ENCODE assay signal across 8 cellular contexts in genomic region chr19:33778089-33778791, GRCh38. TPM values are rescaled to one million over a fixed set of nuclear protein-coding genes. Genes with fewer than 3 reads are reported as not detected.
DNase-seq lines count a peak whose midpoint lies in the region; ATAC-seq, FAIRE-seq and TF ChIP-seq lines count a peak whose summit lies in the region.

No MANE protein-coding gene starts in this region.

- peak; percentile 84 for DNase-seq in A673 (ENCODE audit: low spot score)
- peak; percentile 92 for DNase-seq in GM18507 (ENCODE audit: extremely low spot score, insufficient read length, low read depth)
- peak; percentile 21 for DNase-seq in NCI-H446 treated with DMSO at 0.1 percent for 48 hours (lab: John Stamatoyannopoulos, UW)
- peak; percentile 84 for DNase-seq in activated CD4-positive, alpha-beta T cell treated with anti-CD3 and anti-CD28 coated beads, Interleukin-2, amount 10 ng/mL, durations not matched to agents 7 days and 5 days
- DNase-seq in coronary artery (ENCODE audit: low spot score): peak; percentile 82
- peak; percentile 85 to 89 (median 88) for DNase-seq in right lobe of liver
- peak; percentile 68 for DNase-seq in stimulated activated CD8-positive, alpha-beta memory T cell treated with anti-CD3 and anti-CD28 coated beads, Interleukin-12 subunit alpha, Interleukin-12 subunit beta, amount 100 ng/mL, for 1 hour (ENCODE audit: low read depth)

- peaks cover 6% of the 10 kb centered on the region for H3K4me1 ChIP-seq in A673 (ENCODE audit: insufficient read depth, low read length, poor library complexity, severe bottlenecking)
- no peaks in the 10 kb centered on the region for H3K4me1 ChIP-seq in right lobe of liver

- H3K36me3 Mint-ChIP-seq in activated CD4-positive, alpha-beta T cell treated with anti-CD3 and anti-CD28 coated beads, Interleukin-2, amount 10 ng/mL, durations not matched to agents 7 days and 5 days (ENCODE audit: low read depth): no peaks in the 10 kb centered on the region

- TF ChIP-seq POLR2A in right lobe of liver (IDR thresholded peaks at IDR 0.05): no peak

- ATAC-seq in HG03159 (IDR thresholded peaks at IDR 0.05; ENCODE audit: unreplicated experiment) (peak; percentile 87), right lobe of liver (peak; percentile 90 to 98 (median 96))

- H3K27ac ChIP-seq in A673 (ENCODE audit: low read depth, low read length, poor library complexity, severe bottlenecking) (no peak overlapping the region), coronary artery (no peak overlapping the region), right lobe of liver (no peak overlapping the region)

- TF ChIP-seq CTCF in A673 (conservative IDR thresholded peaks at IDR 0.05; ENCODE audit: low read depth, low read length) (peak; percentile 99), coronary artery (IDR thresholded peaks at IDR 0.05) (peak; percentile 100), right lobe of liver (IDR thresholded peaks at IDR 0.05) (peak; percentile 100)

- peaks cover 11% of the 10 kb centered on the region for H3K27me3 Mint-ChIP-seq in activated CD4-positive, alpha-beta T cell treated with anti-CD3 and anti-CD28 coated beads, Interleukin-2, amount 10 ng/mL, durations not matched to agents 7 days and 5 days

- 40% methylated on average over 7 of the region's 49 CpGs for WGBS in right lobe of liver (ENCODE audit: insufficient coverage, low coverage, low lambda C conversion rate, missing lambda C conversion rate)

- BruUV-seq in A673 (replicated peaks; lab: Mats Ljungman, UMichigan): no TSS peak

- CTCF ChIA-PET in A673 (lab: Charles Lee): interaction anchor here (0.5 to 1.5 kb wide), 28 partner anchors 8 to 689 kb away, joined by 3 to 29 read pairs (median 3); no protein-coding TSS in a partner anchor
- CTCF ChIA-PET in activated CD4-positive, alpha-beta T cell treated with anti-CD3 and anti-CD28 coated beads, Interleukin-2, amount 10 ng/mL, durations not matched to agents 7 days and 5 days (lab: Charles Lee): interaction anchor here (0.6 to 2.6 kb wide), 64 partner anchors 9 to 648 kb away, joined by 3 to 21 read pairs (median 4); partner anchors contain the start of genes CEBPG and KCTD15

- H3K36me3 ChIP-seq in A673 (ENCODE audit: insufficient read depth, low read length, poor library complexity, severe bottlenecking): no peaks in the 10 kb centered on the region
- no peaks in the 10 kb centered on the region for H3K36me3 ChIP-seq in right lobe of liver

- POLR2A ChIA-PET in A673 (lab: Charles Lee; ENCODE audit: low non-redundant PET): no interaction called here
- POLR2A ChIA-PET in activated CD4-positive, alpha-beta T cell treated with anti-CD3 and anti-CD28 coated beads, Interleukin-2, amount 10 ng/mL, durations not matched to agents 7 days and 5 days (lab: Charles Lee): no interaction called here

- H3K4me1 Mint-ChIP-seq in activated CD4-positive, alpha-beta T cell treated with anti-CD3 and anti-CD28 coated beads, Interleukin-2, amount 10 ng/mL, durations not matched to agents 7 days and 5 days: peaks cover 5% of the 10 kb centered on the region

- H3K27me3 ChIP-seq in A673 (replicated peaks; ENCODE audit: insufficient read depth, low read depth, low read length, poor library complexity) (no peaks in the 10 kb centered on the region), right lobe of liver (no peaks in the 10 kb centered on the region)

- intact Hi-C loops in A673 (cut with micrococcal nuclease; ENCODE audit: unreplicated experiment) (loop anchor here (1.0 to 10.0 kb wide), 4 partner anchors 221 to 937 kb away; no protein-coding TSS in a partner anchor), right lobe of liver (cut with DNase I) (loop anchor here (5.0 to 10.0 kb wide), 3 partner anchors 227 to 319 kb away; no protein-coding TSS in a partner anchor)

- H3K4me3 ChIP-seq in A673 (ENCODE audit: low read depth, low read length, poor library complexity, severe bottlenecking) (peak overlapping the region; percentile 35), coronary artery (peak overlapping the region; percentile 57), right lobe of liver (no peak overlapping the region)

- H3K9me3 ChIP-seq in A673 (ENCODE audit: low read depth, low read length, poor library complexity, severe bottlenecking) (no peaks in the 10 kb centered on the region), right lobe of liver (no peaks in the 10 kb centered on the region)

- H3K27ac Mint-ChIP-seq in activated CD4-positive, alpha-beta T cell treated with anti-CD3 and anti-CD28 coated beads, Interleukin-2, amount 10 ng/mL, durations not matched to agents 7 days and 5 days: no peak overlapping the region

- no peaks in the 10 kb centered on the region for H3K9me3 Mint-ChIP-seq in activated CD4-positive, alpha-beta T cell treated with anti-CD3 and anti-CD28 coated beads, Interleukin-2, amount 10 ng/mL, durations not matched to agents 7 days and 5 days

- H3K4me3 Mint-ChIP-seq in activated CD4-positive, alpha-beta T cell treated with anti-CD3 and anti-CD28 coated beads, Interleukin-2, amount 10 ng/mL, durations not matched to agents 7 days and 5 days: no peak overlapping the region

- peak; percentile 86 for FAIRE-seq in GM18507 (lab: Jason Lieb, UNC)

RNA-seq across cellular contexts. Expression of gene KCTD15, which starts 18.4 kb away (rescaled TPM):
- total RNA-seq in A673 (2021): 8.9 and 9.9 TPM in 2 replicates
- 1 to 10 TPM; 1.6 to 2.5 TPM for total RNA-seq in activated CD4-positive, alpha-beta T cell treated with anti-CD3 and anti-CD28 coated beads, Interleukin-2, amount 10 ng/mL, durations not matched to agents 7 days and 5 days
- 10 to 100 TPM in 4 of 6 experiments, 1 to 10 TPM in 2; 5.0 to 27.0 (median 11.5) TPM for total RNA-seq in right lobe of liver

Comparison
In these comparisons a context has a peak if more than half of its experiments do, and no peak if none do; other contexts are left out.
1. DNase-seq: peak in every context shown above with its lines; median percentile 92 in GM18507; 88 in right lobe of liver; 84 in A673; 84 in activated CD4-positive, alpha-beta T cell treated with anti-CD3 and anti-CD28 coated beads, Interleukin-2, amount 10 ng/mL, durations not matched to agents 7 days and 5 days; 82 in coronary artery; 68 in stimulated activated CD8-positive, alpha-beta memory T cell treated with anti-CD3 and anti-CD28 coated beads, Interleukin-12 subunit alpha, Interleukin-12 subunit beta, amount 100 ng/mL, for 1 hour; 21 in NCI-H446 treated with DMSO at 0.1 percent for 48 hours.
2. H3K4me3 ChIP-seq: peak in A673 (single experiment) and coronary artery (single experiment); none in right lobe of liver (0 of 3).
3. Peak in every context shown above with its lines, with median percentiles within 50 percentile points of each other: CTCF ChIP-seq.